Comparison of ENCODE assay signal across 17 cellular contexts in the genomic region with DNA sequence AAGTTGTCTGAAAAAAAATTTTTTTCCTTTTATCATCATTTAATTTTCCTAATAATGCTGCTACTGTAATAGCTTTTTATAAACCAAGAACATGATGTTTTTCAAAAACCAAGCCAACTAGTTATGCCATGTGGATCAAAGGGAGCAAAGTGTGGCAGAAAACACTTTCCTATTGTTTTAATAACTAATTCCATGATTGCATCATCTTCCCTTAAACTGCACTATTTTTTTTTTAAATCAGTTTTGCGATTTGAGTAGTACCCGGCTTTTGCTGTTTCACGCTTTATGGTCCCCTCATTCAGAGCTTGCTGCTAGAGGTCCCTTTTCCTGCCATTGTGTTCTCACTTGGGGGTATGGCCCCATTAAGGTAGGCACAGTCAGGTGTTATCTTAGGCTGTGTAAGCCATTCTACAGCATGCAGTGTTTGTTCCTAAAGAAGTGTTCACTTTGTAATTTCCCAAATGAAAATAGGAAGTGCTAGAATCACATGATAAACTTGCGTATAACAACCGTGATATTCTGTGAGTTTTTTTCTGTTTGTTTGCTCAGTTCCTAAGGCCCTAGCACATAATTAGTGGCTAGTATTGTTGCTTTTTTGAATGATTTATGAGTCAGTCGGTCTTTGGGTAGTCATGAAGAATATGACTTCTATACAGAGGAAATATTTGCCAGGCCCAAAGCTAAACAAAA.
DNase-seq lines count a peak whose midpoint lies in the region; ATAC-seq and TF ChIP-seq lines count a peak whose summit lies in the region.
"Had no signal": no experiment of that assay in that cellular context is flagged by ENCODE, and none has a peak within 500 bp of the region (broad histone marks: within the 10 kb centered on the region; RNA-seq: fewer than 3 reads in every experiment).

No MANE protein-coding gene starts in this region.

- H3K4me1 Mint-ChIP-seq in activated T-cell treated with anti-CD3 and anti-CD28 coated beads, Interleukin-2, amount 50 U/mL, for 72 hours (ENCODE audit: low read depth), result no peaks in the 10 kb centered on the region
- H3K4me1 Mint-ChIP-seq in Calu3 (ENCODE audit: low read depth, unreplicated experiment), result peaks cover 8% of the 10 kb centered on the region
- H3K4me1 Mint-ChIP-seq: activated naive CD4-positive, alpha-beta T cell treated with anti-CD3 and anti-CD28 coated beads, Interleukin-2, amount 50 U/mL, for 24 hours had no signal

- ATAC-seq in activated T-cell treated with anti-CD3 and anti-CD28 coated beads, Interleukin-2, amount 50 U/mL, for 72 hours (replicated peaks in 1 of 2), result no peak
- no peak for ATAC-seq in GM18517 (IDR thresholded peaks at IDR 0.05; ENCODE audit: unreplicated experiment)
- ATAC-seq: HCT116 had no signal

- H3K4me3 Mint-ChIP-seq in activated T-cell treated with anti-CD3 and anti-CD28 coated beads, Interleukin-2, amount 50 U/mL, for 72 hours, result no peak overlapping the region
- H3K4me3 Mint-ChIP-seq in Calu3 (ENCODE audit: low read depth, unreplicated experiment), result no peak overlapping the region
- H3K4me3 Mint-ChIP-seq: activated naive CD4-positive, alpha-beta T cell treated with anti-CD3 and anti-CD28 coated beads, Interleukin-2, amount 50 U/mL, for 24 hours; CD4-positive, alpha-beta T cell had no signal

- no peak for TF ChIP-seq CTCF in Calu3 (IDR thresholded peaks at IDR 0.05; ENCODE audit: unreplicated experiment)

- peak overlapping the region; percentile 35 for H3K27ac ChIP-seq in substantia nigra (ENCODE audit: low read depth, low read length, poor library complexity, severe bottlenecking)
- H3K27ac ChIP-seq: ovary had no signal

- BruUV-seq in Calu3 (replicated peaks; lab: Mats Ljungman, UMichigan), result no TSS peak

- H3K36me3 Mint-ChIP-seq in activated T-cell treated with anti-CD3 and anti-CD28 coated beads, Interleukin-2, amount 50 U/mL, for 72 hours (ENCODE audit: insufficient read depth in 2 of 2), result peaks cover 0 to 2% of the 10 kb centered on the region in 2 donors
- no peaks in the 10 kb centered on the region for H3K36me3 Mint-ChIP-seq in Calu3 (ENCODE audit: insufficient read depth, unreplicated experiment)

- peak overlapping the region; percentile 52 for H3K27ac Mint-ChIP-seq in activated T-cell treated with anti-CD3 and anti-CD28 coated beads, Interleukin-2, amount 50 U/mL, for 72 hours
- H3K27ac Mint-ChIP-seq in Calu3 (ENCODE audit: unreplicated experiment), result no peak overlapping the region
- H3K27ac Mint-ChIP-seq: activated naive CD4-positive, alpha-beta T cell treated with anti-CD3 and anti-CD28 coated beads, Interleukin-2, amount 50 U/mL, for 24 hours; CD4-positive, alpha-beta T cell had no signal

- H3K9me3 Mint-ChIP-seq in activated T-cell treated with anti-CD3 and anti-CD28 coated beads, Interleukin-2, amount 50 U/mL, for 72 hours, result no peaks in the 10 kb centered on the region
- H3K9me3 Mint-ChIP-seq in Calu3 (ENCODE audit: low read depth, unreplicated experiment), result no peaks in the 10 kb centered on the region
- H3K9me3 Mint-ChIP-seq: activated naive CD4-positive, alpha-beta T cell treated with anti-CD3 and anti-CD28 coated beads, Interleukin-2, amount 50 U/mL, for 24 hours; CD4-positive, alpha-beta T cell had no signal

- no peaks in the 10 kb centered on the region for H3K27me3 Mint-ChIP-seq in activated T-cell treated with anti-CD3 and anti-CD28 coated beads, Interleukin-2, amount 50 U/mL, for 72 hours (ENCODE audit: low read depth)
- no peaks in the 10 kb centered on the region for H3K27me3 Mint-ChIP-seq in Calu3 (ENCODE audit: unreplicated experiment)
- H3K27me3 Mint-ChIP-seq: activated naive CD4-positive, alpha-beta T cell treated with anti-CD3 and anti-CD28 coated beads, Interleukin-2, amount 50 U/mL, for 24 hours; CD4-positive, alpha-beta T cell had no signal

- intact Hi-C loops in Calu3 (cut with micrococcal nuclease; ENCODE audit: unreplicated experiment), result no loop called here

- CTCF ChIA-PET in Calu3 (lab: Charles Lee), result no interaction called here

- no peak for DNase-seq in activated T-cell treated with anti-CD3 and anti-CD28 coated beads, Interleukin-2, amount 50 U/mL, for 72 hours
- DNase-seq in activated T-cell treated with anti-CD3 and anti-CD28 coated beads, Interleukin-2, amount 50 U/mL, for 1 hour, result no peak
- DNase-seq in NOMO-1 (lab: John Stamatoyannopoulos, UW; ENCODE audit: unreplicated experiment in 2 of 2) (peak; percentile 36 to 50), glomerular endothelial cell (ENCODE audit: extremely low read depth, low read depth, low spot score) (peak; percentile 63), substantia nigra (lab: John Stamatoyannopoulos, UW) (no peak), putamen (ENCODE audit: low spot score) (no peak), Calu3 (no peak)
- DNase-seq: activated CD8-positive, alpha-beta memory T cell treated with anti-CD3 and anti-CD28 coated beads, Interleukin-2, amount 50 U/mL, for 4 hours; CD4-positive, alpha-beta T cell; EL; midbrain; NCI-H1092; NCI-H82; ovary had no signal

Comparison
In these comparisons a context has a peak if more than half of its experiments do, and no peak if none do; other contexts are left out.
1. DNase-seq: peak in NOMO-1 (2 of 2) and glomerular endothelial cell (single experiment); none in activated T-cell treated with anti-CD3 and anti-CD28 coated beads, Interleukin-2, amount 50 U/mL, for 72 hours (0 of 2), activated T-cell treated with anti-CD3 and anti-CD28 coated beads, Interleukin-2, amount 50 U/mL, for 1 hour (single experiment), substantia nigra (0 of 49), putamen (single experiment) and Calu3 (single experiment).